40 cellular contexts compared by ENCODE assay signal in genomic region chr11:11817957-11818356, GRCh38.
"Had no signal": no experiment of that assay in that cellular context is flagged by ENCODE, and none has a peak within 500 bp of the region (broad histone marks: within the 10 kb centered on the region; RNA-seq: fewer than 3 reads in every experiment).

No MANE protein-coding gene starts in this region.

- ATAC-seq: activated CD4-positive, alpha-beta T cell treated with anti-CD3 and anti-CD28 coated beads for 36 hours; activated CD4-positive, CD25-positive, alpha-beta regulatory T cell treated with anti-CD3 and anti-CD28 coated beads, Interleukin-2, amount 50 U/mL, for 24 hours; activated CD8-positive, alpha-beta memory T cell treated with anti-CD3 and anti-CD28 coated beads, Interleukin-2, amount 10 ng/mL, durations not matched to agents 7 days and 5 days; activated CD8-positive, alpha-beta T cell treated with anti-CD3 and anti-CD28 coated beads, Interleukin-2, amount 10 ng/mL, durations not matched to agents 7 days and 5 days; WTC11 had no signal

- H3K36me3 ChIP-seq: ascending aorta, cardiac muscle cell, WERI-Rb-1 had no signal

- H3K4me3 Mint-ChIP-seq: activated CD4-positive, alpha-beta memory T cell treated with anti-CD3 and anti-CD28 coated beads, Interleukin-2, amount 10 ng/mL, durations not matched to agents 7 days and 5 days; activated CD4-positive, alpha-beta T cell treated with anti-CD3 and anti-CD28 coated beads for 36 hours; activated CD4-positive, alpha-beta T cell treated with anti-CD3 and anti-CD28 coated beads, Interleukin-2, amount 10 ng/mL, durations not matched to agents 7 days and 5 days; activated CD8-positive, alpha-beta memory T cell treated with anti-CD3 and anti-CD28 coated beads, Interleukin-2, amount 10 ng/mL, durations not matched to agents 7 days and 5 days; activated CD8-positive, alpha-beta T cell treated with anti-CD3 and anti-CD28 coated beads, Interleukin-2, amount 10 ng/mL, durations not matched to agents 7 days and 5 days; activated naive CD4-positive, alpha-beta T cell treated with anti-CD3 and anti-CD28 coated beads, Interleukin-2, amount 10 ng/mL, durations not matched to agents 7 days and 5 days; activated naive CD4-positive, alpha-beta T cell treated with anti-CD3 and anti-CD28 coated beads, Interleukin-2, amount 50 U/mL, for 24 hours; activated naive CD8-positive, alpha-beta T cell; activated naive CD8-positive, alpha-beta T cell treated with anti-CD3 and anti-CD28 coated beads, Interleukin-2, amount 10 ng/mL, durations not matched to agents 7 days and 5 days; activated naive CD8-positive, alpha-beta T cell treated with anti-CD3 and anti-CD28 coated beads, Interleukin-2, amount 50 U/mL, for 24 hours; activated T-cell treated with anti-CD3 and anti-CD28 coated beads, Interleukin-2, amount 50 U/mL, for 24 hours; brain; central memory CD8-positive, alpha-beta T cell; T-helper 1 cell treated with Interleukin-12 subunit alpha and Interleukin-12 subunit beta and Interleukin-4 antibody, amounts not matched to agents 30 μg/mL and 1 μg/mL, for 36 hours; T-helper 2 cell treated with Interferon-gamma antibody and Interleukin-4, amounts not matched to agents 5 μg/mL and 100 μg/mL, for 36 hours; WTC11 had no signal

- H3K9me3 ChIP-seq: ascending aorta had no signal

- H3K27ac ChIP-seq: ascending aorta, cardiac muscle cell, WERI-Rb-1 had no signal

- H3K27me3 ChIP-seq: ascending aorta, cardiac muscle cell had no signal

- DNase-seq: activated CD4-positive, alpha-beta memory T cell treated with anti-CD3 and anti-CD28 coated beads, Interleukin-2, amount 10 ng/mL, durations not matched to agents 7 days and 5 days; activated CD4-positive, alpha-beta T cell treated with anti-CD3 and anti-CD28 coated beads for 1 hour; activated CD4-positive, alpha-beta T cell treated with anti-CD3 and anti-CD28 coated beads for 36 hours; activated CD4-positive, alpha-beta T cell treated with anti-CD3 and anti-CD28 coated beads for 48 hours; activated CD4-positive, alpha-beta T cell treated with anti-CD3 and anti-CD28 coated beads, Interleukin-2, amount 10 ng/mL, durations not matched to agents 7 days and 5 days; activated CD4-positive, alpha-beta T cell treated with anti-CD3 and anti-CD28 coated beads, Interleukin-2, amount 50 U/mL, for 48 hours; activated CD4-positive, CD25-positive, alpha-beta regulatory T cell; activated CD8-positive, alpha-beta memory T cell treated with anti-CD3 and anti-CD28 coated beads for 24 hours; activated CD8-positive, alpha-beta memory T cell treated with anti-CD3 and anti-CD28 coated beads, Interleukin-2, amount 10 ng/mL, durations not matched to agents 7 days and 5 days; activated CD8-positive, alpha-beta memory T cell treated with anti-CD3 and anti-CD28 coated beads, Interleukin-2, amount 50 U/mL, for 48 hours; activated CD8-positive, alpha-beta T cell treated with anti-CD3 and anti-CD28 coated beads, Interleukin-2, amount 10 ng/mL, durations not matched to agents 7 days and 5 days; activated effector memory CD4-positive, alpha-beta T cell treated with Interleukin-2 at 50 U/mL for 16 hours; activated gamma-delta T cell; activated naive CD4-positive, alpha-beta T cell treated with anti-CD3 and anti-CD28 coated beads, Interleukin-2, amount 10 ng/mL, durations not matched to agents 7 days and 5 days; activated naive CD4-positive, alpha-beta T cell treated with Interleukin-2 at 50 U/mL for 16 hours; activated naive CD8-positive, alpha-beta T cell treated with anti-CD3 and anti-CD28 coated beads, Interleukin-2, amount 10 ng/mL, durations not matched to agents 7 days and 5 days; activated naive CD8-positive, alpha-beta T cell treated with anti-CD3 and anti-CD28 coated beads, Interleukin-2, amount 50 U/mL, for 24 hours; activated T-cell treated with anti-CD3 and anti-CD28 coated beads, Interleukin-2, amount 50 U/mL, for 24 hours; activated T-cell treated with anti-CD3 and anti-CD28 coated beads, Interleukin-2, amount 50 U/mL, for 48 hours; amygdala; anterior cingulate cortex; caudate nucleus; cerebellar nuclear complex; T-helper 1 cell; T-helper 2 cell; T-helper 9 cell; WERI-Rb-1 had no signal

- H3K36me3 Mint-ChIP-seq: activated CD8-positive, alpha-beta memory T cell treated with anti-CD3 and anti-CD28 coated beads, Interleukin-2, amount 10 ng/mL, durations not matched to agents 7 days and 5 days; activated naive CD4-positive, alpha-beta T cell treated with anti-CD3 and anti-CD28 coated beads, Interleukin-2, amount 10 ng/mL, durations not matched to agents 7 days and 5 days; activated naive CD4-positive, alpha-beta T cell treated with anti-CD3 and anti-CD28 coated beads, Interleukin-2, amount 50 U/mL, for 24 hours; activated naive CD8-positive, alpha-beta T cell; activated naive CD8-positive, alpha-beta T cell treated with anti-CD3 and anti-CD28 coated beads, Interleukin-2, amount 10 ng/mL, durations not matched to agents 7 days and 5 days; brain; WTC11 had no signal

- H3K27me3 Mint-ChIP-seq: activated CD4-positive, alpha-beta T cell treated with anti-CD3 and anti-CD28 coated beads, Interleukin-2, amount 10 ng/mL, durations not matched to agents 7 days and 5 days; activated naive CD4-positive, alpha-beta T cell treated with anti-CD3 and anti-CD28 coated beads, Interleukin-2, amount 50 U/mL, for 24 hours; activated T-cell treated with anti-CD3 and anti-CD28 coated beads, Interleukin-2, amount 50 U/mL, for 24 hours had no signal

- FAIRE-seq: bronchial epithelial cell, TTC549 had no signal

- H3K4me3 ChIP-seq: ascending aorta, cardiac muscle cell had no signal

- H3K27ac Mint-ChIP-seq: activated CD4-positive, alpha-beta memory T cell treated with anti-CD3 and anti-CD28 coated beads, Interleukin-2, amount 10 ng/mL, durations not matched to agents 7 days and 5 days; activated CD4-positive, alpha-beta T cell treated with anti-CD3 and anti-CD28 coated beads for 36 hours; activated CD4-positive, alpha-beta T cell treated with anti-CD3 and anti-CD28 coated beads, Interleukin-2, amount 10 ng/mL, durations not matched to agents 7 days and 5 days; activated CD8-positive, alpha-beta memory T cell treated with anti-CD3 and anti-CD28 coated beads, Interleukin-2, amount 10 ng/mL, durations not matched to agents 7 days and 5 days; activated CD8-positive, alpha-beta T cell treated with anti-CD3 and anti-CD28 coated beads, Interleukin-2, amount 10 ng/mL, durations not matched to agents 7 days and 5 days; activated naive CD4-positive, alpha-beta T cell treated with anti-CD3 and anti-CD28 coated beads, Interleukin-2, amount 10 ng/mL, durations not matched to agents 7 days and 5 days; activated naive CD4-positive, alpha-beta T cell treated with anti-CD3 and anti-CD28 coated beads, Interleukin-2, amount 50 U/mL, for 24 hours; activated naive CD8-positive, alpha-beta T cell; activated naive CD8-positive, alpha-beta T cell treated with anti-CD3 and anti-CD28 coated beads, Interleukin-2, amount 10 ng/mL, durations not matched to agents 7 days and 5 days; activated naive CD8-positive, alpha-beta T cell treated with anti-CD3 and anti-CD28 coated beads, Interleukin-2, amount 50 U/mL, for 24 hours; activated T-cell treated with anti-CD3 and anti-CD28 coated beads, Interleukin-2, amount 50 U/mL, for 24 hours; activated T-helper 2 cell treated with anti-CD3 and anti-CD28 coated beads, Interferon-gamma antibody, Interleukin-2, Interleukin-4, amounts not matched to agents 10 μg/mL and 5 μg/mL and 100 μg/mL, durations not matched to agents 14 hours and 24 hours and 36 hours; brain; T-helper 1 cell treated with Interleukin-12 subunit alpha and Interleukin-12 subunit beta and Interleukin-4 antibody, amounts not matched to agents 30 μg/mL and 1 μg/mL, for 36 hours; T-helper 2 cell treated with Interferon-gamma antibody and Interleukin-4, amounts not matched to agents 5 μg/mL and 100 μg/mL, for 36 hours; WTC11 had no signal

- H3K4me1 Mint-ChIP-seq: activated CD4-positive, alpha-beta memory T cell treated with anti-CD3 and anti-CD28 coated beads, Interleukin-2, amount 10 ng/mL, durations not matched to agents 7 days and 5 days; activated CD4-positive, alpha-beta T cell treated with anti-CD3 and anti-CD28 coated beads for 36 hours; activated CD4-positive, alpha-beta T cell treated with anti-CD3 and anti-CD28 coated beads, Interleukin-2, amount 10 ng/mL, durations not matched to agents 7 days and 5 days; activated CD8-positive, alpha-beta memory T cell treated with anti-CD3 and anti-CD28 coated beads, Interleukin-2, amount 10 ng/mL, durations not matched to agents 7 days and 5 days; activated naive CD4-positive, alpha-beta T cell treated with anti-CD3 and anti-CD28 coated beads, Interleukin-2, amount 10 ng/mL, durations not matched to agents 7 days and 5 days; activated naive CD4-positive, alpha-beta T cell treated with anti-CD3 and anti-CD28 coated beads, Interleukin-2, amount 50 U/mL, for 24 hours; activated naive CD8-positive, alpha-beta T cell treated with anti-CD3 and anti-CD28 coated beads, Interleukin-2, amount 50 U/mL, for 24 hours; brain; central memory CD8-positive, alpha-beta T cell; WTC11 had no signal

- H3K9me3 Mint-ChIP-seq: activated CD4-positive, alpha-beta memory T cell treated with anti-CD3 and anti-CD28 coated beads, Interleukin-2, amount 10 ng/mL, durations not matched to agents 7 days and 5 days; activated CD4-positive, alpha-beta T cell treated with anti-CD3 and anti-CD28 coated beads, Interleukin-2, amount 10 ng/mL, durations not matched to agents 7 days and 5 days; activated naive CD4-positive, alpha-beta T cell treated with anti-CD3 and anti-CD28 coated beads, Interleukin-2, amount 10 ng/mL, durations not matched to agents 7 days and 5 days; activated naive CD4-positive, alpha-beta T cell treated with anti-CD3 and anti-CD28 coated beads, Interleukin-2, amount 50 U/mL, for 24 hours; activated naive CD8-positive, alpha-beta T cell treated with anti-CD3 and anti-CD28 coated beads, Interleukin-2, amount 10 ng/mL, durations not matched to agents 7 days and 5 days; activated naive CD8-positive, alpha-beta T cell treated with anti-CD3 and anti-CD28 coated beads, Interleukin-2, amount 50 U/mL, for 24 hours; activated T-cell treated with anti-CD3 and anti-CD28 coated beads, Interleukin-2, amount 50 U/mL, for 24 hours; activated T-helper 2 cell treated with anti-CD3 and anti-CD28 coated beads, Interferon-gamma antibody, Interleukin-2, Interleukin-4, amounts not matched to agents 10 μg/mL and 5 μg/mL and 100 μg/mL, durations not matched to agents 14 hours and 24 hours and 36 hours; central memory CD8-positive, alpha-beta T cell; T-helper 1 cell treated with Interleukin-12 subunit alpha and Interleukin-12 subunit beta and Interleukin-4 antibody, amounts not matched to agents 30 μg/mL and 1 μg/mL, for 36 hours; T-helper 2 cell treated with Interferon-gamma antibody and Interleukin-4, amounts not matched to agents 5 μg/mL and 100 μg/mL, for 36 hours; WTC11 had no signal
